Comparison of ENCODE assay signal across 6 cellular contexts in genomic region chr11:68639322-68639721, GRCh38. TPM values are rescaled to one million over a fixed set of nuclear protein-coding genes. Genes with fewer than 3 reads are reported as not detected.
"Had no signal": no experiment of that assay in that cellular context is flagged by ENCODE, and none has a peak within 500 bp of the region (broad histone marks: within the 10 kb centered on the region; RNA-seq: fewer than 3 reads in every experiment).

No MANE protein-coding gene starts in this region.

RNA-seq across cellular contexts. Expression of gene GAL, which starts 45.0 kb away (rescaled TPM):
- total RNA-seq: OCI-LY7, Right ventricle myocardium inferior, Right ventricle myocardium superior, RPMI7951, SJCRH30, SJSA1 had no signal
